Comparison of ENCODE assay signal across 1 cellular context in the genomic region with DNA sequence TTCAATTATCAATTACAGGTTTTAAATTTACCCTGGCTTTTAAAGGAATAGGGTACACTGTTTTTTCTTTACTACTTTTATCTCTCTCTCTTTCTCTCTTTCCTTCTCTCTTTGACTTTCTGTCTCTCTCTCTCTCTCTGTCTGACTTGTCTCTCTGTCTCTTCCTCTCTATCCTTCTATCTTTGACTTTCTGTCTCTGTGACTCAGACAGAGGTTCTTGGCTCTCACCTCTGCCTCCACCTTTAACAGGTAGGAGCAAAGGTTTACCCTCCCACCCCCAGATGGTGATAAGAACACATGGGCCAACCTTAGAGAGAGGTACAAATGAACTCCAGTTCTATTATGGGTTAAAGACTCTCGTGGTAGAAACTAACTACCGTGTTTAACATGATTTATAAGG.
TF ChIP-seq lines count a peak whose summit lies in the region.

No MANE protein-coding gene starts in this region.

TF ChIP-seq in H1, 55 proteins besides CTCF, POLR2A, EP300 and RAD21:
- no peak for TF ChIP-seq POU5F1 (IDR thresholded peaks at IDR 0.05; ENCODE audit: low read depth, low read length)
- TF ChIP-seq CHD1 (IDR thresholded peaks at IDR 0.05; ENCODE audit: low read depth, low read length), result no peak
- TF ChIP-seq, protein P1, sequence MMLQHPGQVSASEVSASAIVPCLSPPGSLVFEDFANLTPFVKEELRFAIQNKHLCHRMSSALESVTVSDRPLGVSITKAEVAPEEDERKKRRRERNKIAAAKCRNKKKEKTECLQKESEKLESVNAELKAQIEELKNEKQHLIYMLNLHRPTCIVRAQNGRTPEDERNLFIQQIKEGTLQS (IDR thresholded peaks at IDR 0.05; ENCODE audit: insufficient read depth, low read depth, low read length), result no peak
- no peak for TF ChIP-seq CBX8 (IDR thresholded peaks at IDR 0.05; ENCODE audit: borderline replicate concordance, low read depth, low read length)
- no peak for TF ChIP-seq NRF1 (IDR thresholded peaks at IDR 0.05; ENCODE audit: low read depth, low read length)
- no peak for TF ChIP-seq HDAC6 (IDR thresholded peaks at IDR 0.05; ENCODE audit: low read depth, low read length)
- TF ChIP-seq SIN3A (conservative IDR thresholded peaks at IDR 0.05 in 1 of 2, IDR thresholded peaks at IDR 0.05 in 1 of 2; ENCODE audit: low read depth in 1 of 2, low read length in 2 of 2), result no peak
- TF ChIP-seq GABPA (IDR thresholded peaks at IDR 0.05; ENCODE audit: borderline replicate concordance, insufficient read depth, low read length), result no peak
- no peak for TF ChIP-seq ZNF274 (IDR thresholded peaks at IDR 0.05; ENCODE audit: borderline replicate concordance, extremely low read depth, low read length)
- TF ChIP-seq TBP (IDR thresholded peaks at IDR 0.05; ENCODE audit: low read depth, low read length), result no peak
- no peak for TF ChIP-seq RFX5 (IDR thresholded peaks at IDR 0.05; ENCODE audit: borderline replicate concordance, low read depth, low read length)
- TF ChIP-seq KDM1A (IDR thresholded peaks at IDR 0.05; ENCODE audit: borderline replicate concordance, low read length), result no peak
